Comparison of ENCODE assay signal across 14 cellular contexts in genomic region chr2:234309431-234309830, GRCh38.
A peak's percentile ranks its signal among the peaks of the same experiment; 100 is the strongest.
DNase-seq lines count a peak whose midpoint lies in the region; ATAC-seq lines count a peak whose summit lies in the region.
"Had no signal": no experiment of that assay in that cellular context is flagged by ENCODE, and none has a peak within 500 bp of the region (broad histone marks: within the 10 kb centered on the region; RNA-seq: fewer than 3 reads in every experiment).

No MANE protein-coding gene starts in this region.

- POLR2A ChIA-PET in activated CD4-positive, alpha-beta T cell treated with anti-CD3 and anti-CD28 coated beads, Interleukin-2, amount 10 ng/mL, durations not matched to agents 7 days and 5 days (lab: Charles Lee): interaction anchor here (1.1 to 1.8 kb wide), 3 partner anchors 17 to 187 kb away, joined by 3 to 8 read pairs (median 7); partner anchors contain the start of gene ARL4C
- POLR2A ChIA-PET in T-cell (lab: Charles Lee): interaction anchor here (0.5 to 2.7 kb wide), 7 partner anchors 11 to 186 kb away, joined by 3 to 17 read pairs (median 4); no protein-coding TSS in a partner anchor

- ATAC-seq in T-cell (replicated peaks in 1 of 4) (no peak), GM21515 (IDR thresholded peaks at IDR 0.05; ENCODE audit: unreplicated experiment) (no peak), GM21723 (IDR thresholded peaks at IDR 0.05; ENCODE audit: unreplicated experiment) (no peak)
- ATAC-seq in effector memory CD8-positive, alpha-beta T cell (replicated peaks): no peak
- ATAC-seq: K562 had no signal

- peaks cover 68% of the 10 kb centered on the region for H3K4me1 Mint-ChIP-seq in activated CD4-positive, alpha-beta T cell treated with anti-CD3 and anti-CD28 coated beads, Interleukin-2, amount 10 ng/mL, durations not matched to agents 7 days and 5 days
- peaks cover 31 to 63% (median 46%) of the 10 kb centered on the region in 3 donors for H3K4me1 Mint-ChIP-seq in T-cell
- peaks cover 26 to 29% of the 10 kb centered on the region in 2 donors for H3K4me1 Mint-ChIP-seq in effector memory CD8-positive, alpha-beta T cell (ENCODE audit: low read depth in 2 of 2)
- H3K4me1 Mint-ChIP-seq in stimulated activated naive CD8-positive, alpha-beta T cell treated with anti-CD3 and anti-CD28 coated beads, Interleukin-15, Interleukin-2, amounts not matched to agents 100 ng/mL and 50 ng/mL, for 24 hours (ENCODE audit: low read depth): peaks cover 58% of the 10 kb centered on the region

- H3K18ac ChIP-seq in neuronal stem cell (ENCODE audit: low read length): no peak overlapping the region

- H3K4me3 ChIP-seq in neuronal stem cell (ENCODE audit: low read length in 2 of 2): no peak overlapping the region
- H3K4me3 ChIP-seq: K562, thoracic aorta had no signal

- no peak overlapping the region for H3K4ac ChIP-seq in neuronal stem cell (ENCODE audit: low read length)

- H2AK5ac ChIP-seq in neuronal stem cell (ENCODE audit: low read depth, low read length): no peak overlapping the region

- H3K36me3 Mint-ChIP-seq in activated CD4-positive, alpha-beta T cell treated with anti-CD3 and anti-CD28 coated beads, Interleukin-2, amount 10 ng/mL, durations not matched to agents 7 days and 5 days (ENCODE audit: low read depth): peaks cover 24% of the 10 kb centered on the region
- no peaks in the 10 kb centered on the region for H3K36me3 Mint-ChIP-seq in T-cell
- peaks cover 12% of the 10 kb centered on the region for H3K36me3 Mint-ChIP-seq in effector memory CD8-positive, alpha-beta T cell (ENCODE audit: insufficient read depth)
- H3K36me3 Mint-ChIP-seq in stimulated activated naive CD8-positive, alpha-beta T cell treated with anti-CD3 and anti-CD28 coated beads, Interleukin-15, Interleukin-2, amounts not matched to agents 100 ng/mL and 50 ng/mL, for 24 hours (ENCODE audit: low read depth): peaks cover 10% of the 10 kb centered on the region

- no peak for DNase-seq in activated CD4-positive, alpha-beta T cell treated with anti-CD3 and anti-CD28 coated beads, Interleukin-2, amount 10 ng/mL, durations not matched to agents 7 days and 5 days
- no peak for DNase-seq in activated CD4-positive, alpha-beta T cell treated with anti-CD3 and anti-CD28 coated beads, Interleukin-2, amount 50 U/mL, for 1 hour
- DNase-seq in T-cell: no peak
- no peak for DNase-seq in effector memory CD8-positive, alpha-beta T cell
- no peak for DNase-seq in neuronal stem cell (ENCODE audit: low spot score)
- DNase-seq: ACHN, NCI-H1105, NCI-H345, T1000 had no signal

- H3K27ac ChIP-seq in neuronal stem cell (replicated peaks; ENCODE audit: low read length): no peak overlapping the region
- H3K27ac ChIP-seq: thoracic aorta had no signal

- H3K23ac ChIP-seq in neuronal stem cell (ENCODE audit: low read depth, low read length, poor library complexity): no peak overlapping the region

- H2BK120ac ChIP-seq in neuronal stem cell (ENCODE audit: low read depth, low read length): no peak overlapping the region

- no peaks in the 10 kb centered on the region for H3K79me1 ChIP-seq in neuronal stem cell (ENCODE audit: low read depth, low read length)

- no peak overlapping the region for H2BK15ac ChIP-seq in neuronal stem cell (ENCODE audit: low read length)

- H2BK12ac ChIP-seq in neuronal stem cell (ENCODE audit: low read length): no peak overlapping the region

- peaks cover 8 to 15% of the 10 kb centered on the region in 2 donors for H3K4me1 ChIP-seq in neuronal stem cell (ENCODE audit: control insufficient read depth in 2 of 2, insufficient read depth in 1 of 2, low read depth in 1 of 2, low read length in 2 of 2)

- peaks cover 13% of the 10 kb centered on the region for H3K9me3 Mint-ChIP-seq in activated CD4-positive, alpha-beta T cell treated with anti-CD3 and anti-CD28 coated beads, Interleukin-2, amount 10 ng/mL, durations not matched to agents 7 days and 5 days
- no peaks in the 10 kb centered on the region for H3K9me3 Mint-ChIP-seq in T-cell
- H3K9me3 Mint-ChIP-seq in effector memory CD8-positive, alpha-beta T cell: peaks cover 0 to 2% of the 10 kb centered on the region in 2 donors
- H3K9me3 Mint-ChIP-seq in stimulated activated naive CD8-positive, alpha-beta T cell treated with anti-CD3 and anti-CD28 coated beads, Interleukin-15, Interleukin-2, amounts not matched to agents 100 ng/mL and 50 ng/mL, for 24 hours: peaks cover 10% of the 10 kb centered on the region

- CTCF ChIA-PET in activated CD4-positive, alpha-beta T cell treated with anti-CD3 and anti-CD28 coated beads, Interleukin-2, amount 10 ng/mL, durations not matched to agents 7 days and 5 days (lab: Charles Lee): interaction anchor here (0.9 to 8.3 kb wide), 9 partner anchors 10 to 188 kb away, joined by 3 to 49 read pairs (median 4); partner anchors contain the start of gene ARL4C
- CTCF ChIA-PET in T-cell (lab: Charles Lee): interaction anchor here (1.0 to 1.5 kb wide), 8 partner anchors 11 to 172 kb away, joined by 3 to 5 read pairs (median 3); no protein-coding TSS in a partner anchor

- no peak overlapping the region for H3K4me3 Mint-ChIP-seq in activated CD4-positive, alpha-beta T cell treated with anti-CD3 and anti-CD28 coated beads, Interleukin-2, amount 10 ng/mL, durations not matched to agents 7 days and 5 days
- peak overlapping the region in 1 of 3 donors; percentile 49 for H3K4me3 Mint-ChIP-seq in T-cell
- peak overlapping the region in 1 of 2 donors; percentile 42 for H3K4me3 Mint-ChIP-seq in effector memory CD8-positive, alpha-beta T cell
- peak overlapping the region; percentile 57 for H3K4me3 Mint-ChIP-seq in stimulated activated naive CD8-positive, alpha-beta T cell treated with anti-CD3 and anti-CD28 coated beads, Interleukin-15, Interleukin-2, amounts not matched to agents 100 ng/mL and 50 ng/mL, for 24 hours

- no CpG with 5 or more reads among the region's 5 CpGs for WGBS in neuronal stem cell (ENCODE audit: extremely low coverage in 2 of 2, insufficient read length in 2 of 2, insufficient replicate concordance in 1 of 2), 2 donors

- peak overlapping the region; percentile 94 for H3K27ac Mint-ChIP-seq in activated CD4-positive, alpha-beta T cell treated with anti-CD3 and anti-CD28 coated beads, Interleukin-2, amount 10 ng/mL, durations not matched to agents 7 days and 5 days
- H3K27ac Mint-ChIP-seq in T-cell: peak overlapping the region; percentile 90 to 97
- peak overlapping the region; percentile 90 to 93 for H3K27ac Mint-ChIP-seq in effector memory CD8-positive, alpha-beta T cell
- H3K27ac Mint-ChIP-seq in stimulated activated naive CD8-positive, alpha-beta T cell treated with anti-CD3 and anti-CD28 coated beads, Interleukin-15, Interleukin-2, amounts not matched to agents 100 ng/mL and 50 ng/mL, for 24 hours: peak overlapping the region; percentile 96

- H3K36me3 ChIP-seq in neuronal stem cell (replicated peaks in 1 of 2; ENCODE audit: control insufficient read depth in 2 of 2, insufficient read depth in 2 of 2, low read length in 2 of 2): no peaks in the 10 kb centered on the region
- H3K36me3 ChIP-seq: thoracic aorta had no signal

- H3K4me2 ChIP-seq in neuronal stem cell (ENCODE audit: insufficient read depth, low read length, poor library complexity, severe bottlenecking): no peak overlapping the region

- no peak overlapping the region for H2AFZ ChIP-seq in neuronal stem cell (ENCODE audit: low read length)

- no peak overlapping the region for H2BK5ac ChIP-seq in neuronal stem cell (ENCODE audit: low read length)

- H3K14ac ChIP-seq in neuronal stem cell (ENCODE audit: low read length): no peak overlapping the region

- H3K27me3 ChIP-seq in neuronal stem cell (ENCODE audit: control insufficient read depth in 3 of 3, insufficient read depth in 3 of 3, low read depth in 1 of 3, low read length in 3 of 3): no peaks in the 10 kb centered on the region

- H4K91ac ChIP-seq in neuronal stem cell (ENCODE audit: low read depth, low read length, poor library complexity): no peak overlapping the region

- H4K8ac ChIP-seq in neuronal stem cell (ENCODE audit: low read depth, low read length): no peak overlapping the region

- no peak overlapping the region for H3K9ac ChIP-seq in neuronal stem cell (ENCODE audit: low read depth, low read length, poor library complexity)

- no peaks in the 10 kb centered on the region for H3K27me3 Mint-ChIP-seq in activated CD4-positive, alpha-beta T cell treated with anti-CD3 and anti-CD28 coated beads, Interleukin-2, amount 10 ng/mL, durations not matched to agents 7 days and 5 days
- no peaks in the 10 kb centered on the region for H3K27me3 Mint-ChIP-seq in T-cell
- H3K27me3 Mint-ChIP-seq in effector memory CD8-positive, alpha-beta T cell: no peaks in the 10 kb centered on the region
- H3K27me3 Mint-ChIP-seq in stimulated activated naive CD8-positive, alpha-beta T cell treated with anti-CD3 and anti-CD28 coated beads, Interleukin-15, Interleukin-2, amounts not matched to agents 100 ng/mL and 50 ng/mL, for 24 hours: no peaks in the 10 kb centered on the region

- H3K9me3 ChIP-seq in neuronal stem cell (replicated peaks in 1 of 2; ENCODE audit: control insufficient read depth in 2 of 2, insufficient read depth in 1 of 2, low read depth in 1 of 2, low read length in 2 of 2): no peaks in the 10 kb centered on the region
- H3K9me3 ChIP-seq: thoracic aorta had no signal
